ENCODE assay signal across 1 cellular context in the genomic region with DNA sequence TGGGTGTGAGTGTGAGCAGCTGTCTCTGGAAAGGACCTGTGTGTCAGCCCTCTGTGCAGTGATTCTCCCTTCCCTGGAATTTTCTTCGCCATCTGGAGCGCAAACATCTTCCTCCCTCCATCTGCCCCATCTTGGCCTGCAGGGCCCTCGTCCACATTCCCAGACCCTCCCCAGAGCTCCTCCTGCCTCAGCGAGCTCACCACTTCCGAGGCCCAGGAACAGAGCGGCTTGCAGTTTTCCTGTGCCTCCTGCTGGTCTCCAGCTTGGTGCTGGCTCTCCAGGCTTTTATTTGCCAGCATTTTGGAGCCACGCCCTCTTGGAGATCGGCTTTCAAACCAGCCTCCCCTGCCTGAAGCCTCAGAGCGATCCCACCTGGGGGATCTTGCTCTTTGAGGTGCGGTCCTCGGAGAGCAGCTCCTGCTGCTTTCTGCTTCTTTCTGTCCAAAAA.
TF ChIP-seq lines count a peak whose summit lies in the region.

A gene with protein sequence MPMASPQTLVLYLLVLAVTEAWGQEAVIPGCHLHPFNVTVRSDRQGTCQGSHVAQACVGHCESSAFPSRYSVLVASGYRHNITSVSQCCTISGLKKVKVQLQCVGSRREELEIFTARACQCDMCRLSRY (minus strand): TSS at position 260 of the 448 bp plus-strand sequence. CDS start 433 bp downstream, outside the sequence.

TF ChIP-seq in H1, 55 proteins besides CTCF, POLR2A, EP300 and RAD21:
- TF ChIP-seq FOSL1 (IDR thresholded peaks at IDR 0.05; ENCODE audit: insufficient read depth, low read depth, low read length) (no peak), MAFK (IDR thresholded peaks at IDR 0.05; ENCODE audit: low read depth, low read length) (no peak), TBP (IDR thresholded peaks at IDR 0.05; ENCODE audit: low read depth, low read length) (peak; percentile 69; the same call in 1 of the 2 replicates), TCF12 (IDR thresholded peaks at IDR 0.05; ENCODE audit: low read depth, low read length) (no peak), KDM5A (IDR thresholded peaks at IDR 0.05; ENCODE audit: low read length) (no peak), SAP30 (IDR thresholded peaks at IDR 0.05; ENCODE audit: insufficient read depth, insufficient replicate concordance, low read length) (no peak), TAF1 (IDR thresholded peaks at IDR 0.05; ENCODE audit: low read depth, low read length) (peak; percentile 50; the same call in 1 of the 2 replicates), CEBPB (IDR thresholded peaks at IDR 0.05; ENCODE audit: low read depth, low read length) (no peak), POU5F1 (IDR thresholded peaks at IDR 0.05; ENCODE audit: low read depth, low read length) (no peak), RXRA (IDR thresholded peaks at IDR 0.05; ENCODE audit: insufficient read depth, low read depth, low read length) (no peak), SUZ12 (IDR thresholded peaks at IDR 0.05; ENCODE audit: low read length) (no peak), TAF7 (optimal IDR thresholded peaks at IDR 0.05; ENCODE audit: borderline replicate concordance, low read depth, low read length) (no peak), GTF2F1 (IDR thresholded peaks at IDR 0.05; ENCODE audit: borderline replicate concordance, low read depth, low read length) (no peak), KDM4A (IDR thresholded peaks at IDR 0.05; ENCODE audit: low read depth, low read length, severe bottlenecking) (no peak), SP4 (IDR thresholded peaks at IDR 0.05; ENCODE audit: low read length) (no peak), SIX5 (IDR thresholded peaks at IDR 0.05; ENCODE audit: low read depth, low read length) (no peak), BACH1 (IDR thresholded peaks at IDR 0.05; ENCODE audit: low read length) (no peak), ZNF274 (IDR thresholded peaks at IDR 0.05; ENCODE audit: borderline replicate concordance, extremely low read depth, low read length) (no peak), NRF1 (IDR thresholded peaks at IDR 0.05; ENCODE audit: low read depth, low read length) (no peak)
- TF ChIP-seq, protein P1, sequence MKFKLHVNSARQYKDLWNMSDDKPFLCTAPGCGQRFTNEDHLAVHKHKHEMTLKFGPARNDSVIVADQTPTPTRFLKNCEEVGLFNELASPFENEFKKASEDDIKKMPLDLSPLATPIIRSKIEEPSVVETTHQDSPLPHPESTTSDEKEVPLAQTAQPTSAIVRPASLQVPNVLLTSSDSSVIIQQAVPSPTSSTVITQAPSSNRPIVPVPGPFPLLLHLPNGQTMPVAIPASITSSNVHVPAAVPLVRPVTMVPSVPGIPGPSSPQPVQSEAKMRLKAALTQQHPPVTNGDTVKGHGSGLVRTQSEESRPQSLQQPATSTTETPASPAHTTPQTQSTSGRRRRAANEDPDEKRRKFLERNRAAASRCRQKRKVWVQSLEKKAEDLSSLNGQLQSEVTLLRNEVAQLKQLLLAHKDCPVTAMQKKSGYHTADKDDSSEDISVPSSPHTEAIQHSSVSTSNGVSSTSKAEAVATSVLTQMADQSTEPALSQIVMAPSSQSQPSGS (IDR thresholded peaks at IDR 0.05; ENCODE audit: low read length) = no peak
- TF ChIP-seq, protein P2, sequence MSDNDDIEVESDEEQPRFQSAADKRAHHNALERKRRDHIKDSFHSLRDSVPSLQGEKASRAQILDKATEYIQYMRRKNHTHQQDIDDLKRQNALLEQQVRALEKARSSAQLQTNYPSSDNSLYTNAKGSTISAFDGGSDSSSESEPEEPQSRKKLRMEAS (IDR thresholded peaks at IDR 0.05) = peak; percentile 31; the same call in 1 of the 2 replicates
